In the genomic region with DNA sequence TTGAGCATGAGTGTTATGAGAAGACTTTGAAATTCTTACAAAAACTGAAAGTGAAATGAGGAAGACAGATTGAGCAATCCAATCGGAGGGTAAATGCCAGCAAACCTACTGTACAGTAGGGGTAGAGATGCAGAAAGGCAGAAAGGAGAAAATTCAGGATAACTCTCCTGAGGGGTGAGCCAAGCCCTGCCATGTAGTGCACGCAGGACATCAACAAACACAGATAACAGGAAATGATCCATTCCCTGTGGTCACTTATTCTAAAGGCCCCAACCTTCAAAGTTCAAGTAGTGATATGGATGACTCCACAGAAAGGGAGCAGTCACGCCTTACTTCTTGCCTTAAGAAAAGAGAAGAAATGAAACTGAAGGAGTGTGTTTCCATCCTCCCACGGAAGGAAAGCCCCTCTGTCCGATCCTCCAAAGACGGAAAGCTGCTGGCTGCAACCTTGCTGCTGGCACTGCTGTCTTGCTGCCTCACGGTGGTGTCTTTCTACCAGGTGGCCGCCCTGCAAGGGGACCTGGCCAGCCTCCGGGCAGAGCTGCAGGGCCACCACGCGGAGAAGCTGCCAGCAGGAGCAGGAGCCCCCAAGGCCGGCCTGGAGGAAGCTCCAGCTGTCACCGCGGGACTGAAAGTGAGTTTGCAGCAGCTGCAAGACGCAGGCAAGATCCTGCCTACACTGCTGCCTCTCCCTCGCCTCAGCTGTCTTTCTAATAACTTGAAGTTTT, we compare ENCODE assay signal across 8 cellular contexts. TPM values are rescaled to one million over a fixed set of nuclear protein-coding genes. Genes with fewer than 3 reads are reported as not detected.
A peak's percentile ranks its signal among the peaks of the same experiment; 100 is the strongest.
DNase-seq lines count a peak whose midpoint lies in the region; ATAC-seq lines count a peak whose summit lies in the region.

A gene with protein sequence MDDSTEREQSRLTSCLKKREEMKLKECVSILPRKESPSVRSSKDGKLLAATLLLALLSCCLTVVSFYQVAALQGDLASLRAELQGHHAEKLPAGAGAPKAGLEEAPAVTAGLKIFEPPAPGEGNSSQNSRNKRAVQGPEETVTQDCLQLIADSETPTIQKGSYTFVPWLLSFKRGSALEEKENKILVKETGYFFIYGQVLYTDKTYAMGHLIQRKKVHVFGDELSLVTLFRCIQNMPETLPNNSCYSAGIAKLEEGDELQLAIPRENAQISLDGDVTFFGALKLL (plus strand): TSS at position 118 of the 728 bp plus-strand sequence. CDS start 178 bp downstream, at position 296.

- no peaks in the 10 kb centered on the region for H3K79me2 ChIP-seq in ACC112 (ENCODE audit: control insufficient read depth, insufficient read depth, low read length, unreplicated experiment)

- peaks cover 66% of the 10 kb centered on the region for H3K4me1 Mint-ChIP-seq in activated naive CD4-positive, alpha-beta T cell treated with anti-CD3 and anti-CD28 coated beads, Interleukin-2, amount 50 U/mL, for 24 hours

- H3K4me3 Mint-ChIP-seq in activated naive CD4-positive, alpha-beta T cell treated with anti-CD3 and anti-CD28 coated beads, Interleukin-2, amount 50 U/mL, for 24 hours: peak within 1 kb of the TSS; percentile 83

- peak within 1 kb of the TSS; percentile 64 for H3K27ac ChIP-seq in ACC112 (ENCODE audit: low read depth, low read length)

- H3K27ac Mint-ChIP-seq in activated naive CD4-positive, alpha-beta T cell treated with anti-CD3 and anti-CD28 coated beads, Interleukin-2, amount 50 U/mL, for 24 hours: peak within 1 kb of the TSS; percentile 96

- H3K36me3 Mint-ChIP-seq in activated naive CD4-positive, alpha-beta T cell treated with anti-CD3 and anti-CD28 coated beads, Interleukin-2, amount 50 U/mL, for 24 hours: no peaks in the 10 kb centered on the region

- H3K4me3 ChIP-seq in ACC112 (ENCODE audit: low read depth, low read length): peak within 1 kb of the TSS; percentile 81

- H3K27me3 ChIP-seq in ACC112 (ENCODE audit: insufficient read depth, low read length): no peaks in the 10 kb centered on the region

- no peaks in the 10 kb centered on the region; the same call in 1 of the 2 replicates for H3K36me3 ChIP-seq in ACC112 (ENCODE audit: insufficient read depth, low read length)

- peak; percentile 82 for ATAC-seq in GM18867 (IDR thresholded peaks at IDR 0.05; ENCODE audit: unreplicated experiment)
- peak; percentile 63 for ATAC-seq in HG03064 (IDR thresholded peaks at IDR 0.05; ENCODE audit: low read depth, unreplicated experiment)
- peak; percentile 76 to 82 for ATAC-seq in left cardiac atrium
- ATAC-seq in sciatic nerve: peak; percentile 88

- H3K4me1 ChIP-seq in ACC112 (ENCODE audit: control insufficient read depth, insufficient read depth, low read length, unreplicated experiment): peaks cover 10% of the 10 kb centered on the region

- peak within 1 kb of the TSS; percentile 58 for H2AFZ ChIP-seq in ACC112 (ENCODE audit: low read length, unreplicated experiment)

- H3K9me3 Mint-ChIP-seq in activated naive CD4-positive, alpha-beta T cell treated with anti-CD3 and anti-CD28 coated beads, Interleukin-2, amount 50 U/mL, for 24 hours: no peaks in the 10 kb centered on the region

- intact Hi-C loops in left cardiac atrium (cut with DNase I): no loop called here
- intact Hi-C loops in sciatic nerve (cut with DNase I): no loop called here

- DNase-seq in SIG-M5 (lab: John Stamatoyannopoulos, UW): peak; percentile 98
- DNase-seq in left cardiac atrium: peak; percentile 30
- DNase-seq in sciatic nerve (ENCODE audit: low spot score): no peak
- DNase-seq in RKO (ENCODE audit: low spot score): no peak

- no peaks in the 10 kb centered on the region for H3K27me3 Mint-ChIP-seq in activated naive CD4-positive, alpha-beta T cell treated with anti-CD3 and anti-CD28 coated beads, Interleukin-2, amount 50 U/mL, for 24 hours

RNA-seq across cellular contexts. Expression of the gene that starts here (rescaled TPM):
- total RNA-seq in left cardiac atrium: 1 to 10 TPM; 1.9 to 5.9 TPM
- total RNA-seq in sciatic nerve: 12.3 TPM

Comparison
In these comparisons a context has a peak if more than half of its experiments do, and no peak if none do; other contexts are left out.
1. DNase-seq: peak in SIG-M5 (single experiment) and left cardiac atrium (single experiment); none in sciatic nerve (single experiment) and RKO (single experiment).
2. Peak in every context shown above with its lines, with median percentiles within 50 percentile points of each other: ATAC-seq.